ENCODE assay signal across 26 cellular contexts in genomic region chr17:9062399-9062902, GRCh38. TPM values are rescaled to one million over a fixed set of nuclear protein-coding genes. Genes with fewer than 3 reads are reported as not detected.
DNase-seq lines count a peak whose midpoint lies in the region; ATAC-seq, FAIRE-seq and TF ChIP-seq lines count a peak whose summit lies in the region.
"Had no signal": no experiment of that assay in that cellular context is flagged by ENCODE, and none has a peak within 500 bp of the region (broad histone marks: within the 10 kb centered on the region; RNA-seq: fewer than 3 reads in every experiment).

No MANE protein-coding gene starts in this region.

- WGBS in liver: 83% methylated on average over 9 of the region's 9 CpGs
- WGBS in HepG2 (ENCODE audit: low lambda C conversion rate): 37% methylated on average over 9 of the region's 9 CpGs
- WGBS in right lobe of liver (ENCODE audit: insufficient coverage, low coverage, low lambda C conversion rate, missing lambda C conversion rate): 68% methylated on average over 9 of the region's 9 CpGs

- H3K4me1 Mint-ChIP-seq in WTC11: peaks cover 26% of the 10 kb centered on the region
- H3K4me1 Mint-ChIP-seq: CD14-positive monocyte; CD8-positive, alpha-beta memory T cell had no signal

- POLR2A ChIA-PET in HepG2 (lab: Yijun Ruan, JAX): no interaction called here
- POLR2A ChIA-PET in WTC11 (lab: Charles Lee): no interaction called here

- no peak for TF ChIP-seq RAD21 in liver (IDR thresholded peaks at IDR 0.05)
- TF ChIP-seq RAD21 in HepG2 (CRISPR knock-in tag; IDR thresholded peaks at IDR 0.05): no peak

- peak overlapping the region; percentile 27 to 65 for H3K27ac ChIP-seq in liver (ENCODE audit: low read depth in 1 of 2, low read length in 2 of 2)
- H3K27ac ChIP-seq in HepG2 (ENCODE audit: extremely low read length, insufficient read depth, low read length): no peak overlapping the region
- H3K27ac ChIP-seq in right lobe of liver: peak overlapping the region in 2 of 3 donors; percentile 88 to 91
- H3K27ac ChIP-seq: A549; BLaER1 treated with 17β-estradiol and CSF1 and Interleukin-3, amounts not matched to agents 10 nM and 100 nM; GM23248 had no signal

- H3K4me1 ChIP-seq in liver (ENCODE audit: control insufficient read depth in 4 of 4, insufficient read depth in 4 of 4, low read length in 3 of 4): peaks cover 4 to 39% (median 22%) of the 10 kb centered on the region in 4 donors
- peaks cover 11% of the 10 kb centered on the region for H3K4me1 ChIP-seq in HepG2 (ENCODE audit: insufficient read depth, low read length)
- H3K4me1 ChIP-seq in right lobe of liver: peaks cover 0 to 31% (median 15%) of the 10 kb centered on the region in 4 donors
- H3K4me1 ChIP-seq: A549; BE2C; BLaER1 treated with 17β-estradiol and CSF1 and Interleukin-3, amounts not matched to agents 10 nM and 100 nM had no signal

- ATAC-seq in HepG2 (no peak), WTC11 (peak; percentile 55), right lobe of liver (no peak), GM21367 (IDR thresholded peaks at IDR 0.05; ENCODE audit: unreplicated experiment) (no peak), GM21737 (IDR thresholded peaks at IDR 0.05; ENCODE audit: unreplicated experiment) (no peak)
- ATAC-seq in activated CD4-positive, CD25-positive, alpha-beta regulatory T cell treated with anti-CD3 and anti-CD28 coated beads, Interleukin-2, amount 50 U/mL, for 24 hours: no peak
- ATAC-seq: A549, GM12878 had no signal

- H3K9ac ChIP-seq in liver (ENCODE audit: low read depth in 1 of 2, low read length in 2 of 2) (peak overlapping the region in 1 of 2 donors; percentile 32), HepG2 (ENCODE audit: insufficient read depth, low read depth, low read length) (no peak overlapping the region)
- H3K9ac ChIP-seq: BLaER1 treated with 17β-estradiol and CSF1 and Interleukin-3, amounts not matched to agents 10 nM and 100 nM; GM23248 had no signal

- H2AFZ ChIP-seq in HepG2 (ENCODE audit: low read length): no peak overlapping the region
- H2AFZ ChIP-seq: GM23248 had no signal

- no peaks in the 10 kb centered on the region for H3K79me2 ChIP-seq in HepG2 (ENCODE audit: insufficient read depth, low read length)

- no peak overlapping the region for H3K4me3 ChIP-seq in liver (ENCODE audit: low read depth in 1 of 3, low read length in 3 of 3)
- no peak overlapping the region for H3K4me3 ChIP-seq in HepG2 (replicated peaks in 1 of 3; ENCODE audit: insufficient read depth in 1 of 3, low read depth in 2 of 3, low read length in 3 of 3)
- H3K4me3 ChIP-seq in right lobe of liver: no peak overlapping the region
- H3K4me3 ChIP-seq: A549; BLaER1 treated with 17β-estradiol and CSF1 and Interleukin-3, amounts not matched to agents 10 nM and 100 nM; GM12878; GM23248 had no signal

- TF ChIP-seq EP300 in HepG2 (IDR thresholded peaks at IDR 0.05; ENCODE audit: low read depth in 2 of 2, low read length in 2 of 2): no peak
- no peak for TF ChIP-seq EP300 in HepG2 (CRISPR knock-in tag; IDR thresholded peaks at IDR 0.05; ENCODE audit: borderline replicate concordance)

- no peaks in the 10 kb centered on the region for H4K20me1 ChIP-seq in HepG2 (ENCODE audit: insufficient read depth, low read length)
- H4K20me1 ChIP-seq: BLaER1 treated with 17β-estradiol and CSF1 and Interleukin-3, amounts not matched to agents 10 nM and 100 nM had no signal

- CTCF ChIA-PET in HepG2 (lab: Yijun Ruan, JAX; ENCODE audit: low intra/inter-chr PET ratio, low total read pairs) (no interaction called here), WTC11 (lab: Charles Lee) (interaction anchor here (0.6 to 1.5 kb wide), 5 partner anchors 8 to 100 kb away, joined by 3 read pairs; no protein-coding TSS in a partner anchor)

- TF ChIP-seq CTCF in liver (IDR thresholded peaks at IDR 0.05; ENCODE audit: low read depth, low read length, missing input control) (no peak), HepG2 (CRISPR knock-in tag; IDR thresholded peaks at IDR 0.05) (no peak), WTC11 (IDR thresholded peaks at IDR 0.05) (no peak), right lobe of liver (IDR thresholded peaks at IDR 0.05) (no peak)

- DNase-seq in HepG2 (ENCODE audit: low spot score) (no peak), WTC11 (ENCODE audit: low spot score) (no peak), right lobe of liver (no peak)
- DNase-seq: 8988T; ACHN; AML-193; BE2C; CD4-positive, alpha-beta T cell; CD8-positive, alpha-beta memory T cell; DMS 273 treated with DMSO at 0.1 percent for 48 hours; DMS79; EL; GDM1; GM23248; HCEC 1CT had no signal

- H3K27me3 Mint-ChIP-seq in WTC11 (ENCODE audit: low read depth): peaks cover 9% of the 10 kb centered on the region

- H3K9me3 ChIP-seq in liver (ENCODE audit: control insufficient read depth in 4 of 4, low read length in 3 of 4) (no peaks in the 10 kb centered on the region), HepG2 (ENCODE audit: low read length) (no peaks in the 10 kb centered on the region), right lobe of liver (no peaks in the 10 kb centered on the region)
- H3K9me3 ChIP-seq: A549, BE2C had no signal

- no peak for FAIRE-seq in HepG2 (lab: Jason Lieb, UNC)
- FAIRE-seq: A549, D721Med, GM12878, GM19239, H54 had no signal

- intact Hi-C loops in HepG2 (cut with micrococcal nuclease; ENCODE audit: unreplicated experiment) (no loop called here), right lobe of liver (cut with DNase I) (no loop called here)

- H3K4me3 Mint-ChIP-seq in WTC11: peak overlapping the region; percentile 8; the same call in 1 of the 2 replicates
- H3K4me3 Mint-ChIP-seq: CD14-positive monocyte; CD4-positive, alpha-beta T cell; CD8-positive, alpha-beta memory T cell had no signal

- H3K27ac Mint-ChIP-seq in WTC11: peak overlapping the region; percentile 60
- H3K27ac Mint-ChIP-seq: CD14-positive monocyte; CD4-positive, alpha-beta T cell; CD8-positive, alpha-beta memory T cell had no signal

- H3K9me3 Mint-ChIP-seq in WTC11: peaks cover 12% of the 10 kb centered on the region
- H3K9me3 Mint-ChIP-seq: CD4-positive, alpha-beta T cell had no signal

- peaks cover 5% of the 10 kb centered on the region; the same call in 1 of the 2 replicates for H3K36me3 Mint-ChIP-seq in WTC11
- H3K36me3 Mint-ChIP-seq: CD14-positive monocyte; CD8-positive, alpha-beta memory T cell had no signal

- no peak overlapping the region for H3K4me2 ChIP-seq in HepG2 (ENCODE audit: low read depth, low read length)
- H3K4me2 ChIP-seq: A549; BLaER1 treated with 17β-estradiol and CSF1 and Interleukin-3, amounts not matched to agents 10 nM and 100 nM had no signal

- no peak for TF ChIP-seq POLR2A in HepG2 (IDR thresholded peaks at IDR 0.05; ENCODE audit: insufficient read depth in 1 of 2, low read depth in 2 of 2, low read length in 2 of 2)
- TF ChIP-seq POLR2A in right lobe of liver (IDR thresholded peaks at IDR 0.05): no peak

- H3K27me3 ChIP-seq in liver (ENCODE audit: control insufficient read depth in 4 of 4, insufficient read depth in 4 of 4, low read length in 3 of 4) (no peaks in the 10 kb centered on the region), HepG2 (ENCODE audit: control insufficient read depth in 1 of 2, insufficient read depth in 2 of 2, low read length in 2 of 2) (peaks cover 0 to 30% of the 10 kb centered on the region in 2 experiments; a peak in 2 of 5 replicates), right lobe of liver (no peaks in the 10 kb centered on the region)
- H3K27me3 ChIP-seq: BE2C; BLaER1 treated with 17β-estradiol and CSF1 and Interleukin-3, amounts not matched to agents 10 nM and 100 nM had no signal

- in situ Hi-C loops in HepG2 (cut with HindIII; ENCODE audit: extremely low pct_ligation_motif_present, low pct_unique_long_range_greater_than_20kb): no loop called here

- no peaks in the 10 kb centered on the region for H3K36me3 ChIP-seq in liver (ENCODE audit: control insufficient read depth in 4 of 4, insufficient read depth in 3 of 4, low read depth in 1 of 4, low read length in 3 of 4)
- H3K36me3 ChIP-seq in HepG2 (replicated peaks in 1 of 2; ENCODE audit: control insufficient read depth in 1 of 2, insufficient read depth in 2 of 2, low read length in 2 of 2): no peaks in the 10 kb centered on the region
- H3K36me3 ChIP-seq in right lobe of liver: no peaks in the 10 kb centered on the region
- H3K36me3 ChIP-seq: BE2C; BLaER1 treated with 17β-estradiol and CSF1 and Interleukin-3, amounts not matched to agents 10 nM and 100 nM had no signal

- BruUV-seq in HepG2 (replicated peaks; lab: Mats Ljungman, UMichigan): no TSS peak

TF ChIP-seq in liver, 16 proteins besides CTCF, POLR2A, EP300 and RAD21 (continues in another document):
- TF ChIP-seq JUND (IDR thresholded peaks at IDR 0.05): no peak

RNA-seq across cellular contexts. Expression of gene NTN1, which starts 41.1 kb away (rescaled TPM):
- total RNA-seq in liver (1 to 10 TPM in 1 of 2 donors, under 1 TPM in 1; 0.14 to 7.1 TPM), HepG2 (2016; rRNA removed; fragmentation: Illumina TruSeq; extraction: Trizol) (0.04 TPM in 1 of 2 replicates, not detected in the other), WTC11 (2021) (3.0 to 5.5 TPM (median 3.1 TPM) in 3 replicates), right lobe of liver (10 to 100 TPM in 2 of 6 experiments, 1 to 10 TPM in 4; 3.5 to 12.5 (median 8.5) TPM)
- polyA plus RNA-seq in liver (1 to 10 TPM; 1.5 to 8.7 TPM), HepG2 (2011; rRNA removed) (0.03 and 0.05 TPM in 2 replicates)
- total RNA-seq in HepG2 (2016; cell fraction: cytosol; rRNA removed; fragmentation: Illumina TruSeq; extraction: Trizol; ENCODE audit: low read depth): not detected in 2 replicates
- total RNA-seq in HepG2 (2016; cell fraction: insoluble cytoplasmic fraction; rRNA removed; fragmentation: Illumina TruSeq; extraction: Trizol): 0.04 TPM in 1 of 2 replicates, not detected in the other
- not detected in 2 replicates for total RNA-seq in HepG2 (2016; cell fraction: membrane; rRNA removed; fragmentation: Illumina TruSeq; extraction: Trizol)
- total RNA-seq in HepG2 (2016; cell fraction: nucleus; rRNA removed; fragmentation: Illumina TruSeq; extraction: Trizol): 0.09 TPM in 2 replicates
- 0.01 and 0.04 TPM in 2 replicates for polyA plus RNA-seq in HepG2 (2011; cell fraction: cytosol; rRNA removed)
- polyA plus RNA-seq in HepG2 (2011; cell fraction: nucleus; rRNA removed): 0.11 and 0.12 TPM in 2 replicates
- 0.04 and 0.13 TPM in 2 replicates for polyA plus RNA-seq in HepG2 (2012)
- not detected in 2 replicates for polyA plus RNA-seq in HepG2 (2016; cell fraction: cytosol; fragmentation: Illumina TruSeq; extraction: Trizol; ENCODE audit: low read depth)
- not detected in 2 replicates for polyA plus RNA-seq in HepG2 (2016; cell fraction: insoluble cytoplasmic fraction; fragmentation: Illumina TruSeq; extraction: Trizol; ENCODE audit: low read depth)
- polyA plus RNA-seq in HepG2 (2016; cell fraction: membrane; fragmentation: Illumina TruSeq; extraction: Trizol; ENCODE audit: low read depth): 0.02 TPM in 1 of 2 replicates, not detected in the other
- not detected in 2 replicates for polyA plus RNA-seq in HepG2 (2016; cell fraction: nucleus; fragmentation: Illumina TruSeq; extraction: Trizol; ENCODE audit: insufficient read depth, low read depth)
- polyA minus RNA-seq in HepG2 (2011; rRNA and poly(A)+ RNA removed; ENCODE audit: low replicate concordance): 0.10 TPM in 1 of 2 replicates, not detected in the other
- not detected in 2 replicates for polyA minus RNA-seq in HepG2 (2011; cell fraction: cytosol; rRNA and poly(A)+ RNA removed)
- polyA minus RNA-seq in HepG2 (2011; cell fraction: nucleus; rRNA and poly(A)+ RNA removed): 0.12 and 0.13 TPM in 2 replicates
- polyA plus RNA-seq: CD8-positive, alpha-beta memory T cell had no signal
